ENCODE assay signal across 24 cellular contexts in the genomic region with DNA sequence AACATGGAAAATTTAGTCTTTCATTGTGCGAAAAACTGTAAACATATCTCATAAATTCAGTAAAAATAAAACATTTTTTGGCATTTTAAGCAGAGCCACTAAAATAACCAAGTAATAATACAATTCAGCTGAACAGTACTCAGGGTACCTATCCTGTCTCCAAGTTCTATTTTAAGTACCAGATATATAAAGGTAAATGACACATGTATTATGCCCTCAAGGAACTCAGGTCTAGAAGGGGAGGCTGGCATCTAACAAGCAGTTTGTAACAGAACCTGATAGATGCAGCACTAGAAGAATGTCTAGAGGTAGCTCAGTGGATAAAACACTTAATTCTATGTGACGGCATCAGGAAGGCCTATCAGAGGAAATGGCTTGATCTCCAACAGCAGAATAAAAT.
DNase-seq lines count a peak whose midpoint lies in the region; ATAC-seq lines count a peak whose summit lies in the region.
"Had no signal": no experiment of that assay in that cellular context is flagged by ENCODE, and none has a peak within 500 bp of the region (broad histone marks: within the 10 kb centered on the region; RNA-seq: fewer than 3 reads in every experiment).

No MANE protein-coding gene starts in this region.

- H3K9me3 Mint-ChIP-seq in immature natural killer cell: no peaks in the 10 kb centered on the region
- H3K9me3 Mint-ChIP-seq: CD8-positive, alpha-beta T cell had no signal

- no peaks in the 10 kb centered on the region for H3K4me1 ChIP-seq in right cardiac atrium (ENCODE audit: control insufficient read depth, insufficient read depth, low read length)
- H3K4me1 ChIP-seq: A549; BLaER1 treated with 17β-estradiol and CSF1 and Interleukin-3, amounts not matched to agents 10 nM and 100 nM; Caco-2 had no signal

- H3K4me1 Mint-ChIP-seq in immature natural killer cell: no peaks in the 10 kb centered on the region
- H3K4me1 Mint-ChIP-seq: B cell had no signal

- H3K27ac Mint-ChIP-seq in immature natural killer cell: no peak overlapping the region
- H3K27ac Mint-ChIP-seq: B cell; CD4-positive, alpha-beta T cell; CD8-positive, alpha-beta T cell had no signal

- H3K27me3 ChIP-seq in right cardiac atrium (ENCODE audit: control insufficient read depth, insufficient read depth): no peaks in the 10 kb centered on the region
- H3K27me3 ChIP-seq: BLaER1 treated with 17β-estradiol and CSF1 and Interleukin-3, amounts not matched to agents 10 nM and 100 nM had no signal

- H3K9me3 ChIP-seq in right cardiac atrium (ENCODE audit: control insufficient read depth, low read length): no peaks in the 10 kb centered on the region
- H3K9me3 ChIP-seq: A549; BLaER1 treated with 17β-estradiol and CSF1 and Interleukin-3, amounts not matched to agents 10 nM and 100 nM; Caco-2 had no signal

- peaks cover 0 to 2% (median 0%) of the 10 kb centered on the region in 3 donors for H3K27me3 Mint-ChIP-seq in immature natural killer cell (ENCODE audit: low read depth in 3 of 3)
- H3K27me3 Mint-ChIP-seq: B cell; CD4-positive, alpha-beta T cell had no signal

- H3K27ac ChIP-seq in right cardiac atrium (ENCODE audit: low read length): no peak overlapping the region
- H3K27ac ChIP-seq: 22Rv1; A549; BLaER1 treated with 17β-estradiol and CSF1 and Interleukin-3, amounts not matched to agents 10 nM and 100 nM; C4-2B had no signal

- no peak overlapping the region for H3K4me3 ChIP-seq in right cardiac atrium (ENCODE audit: low read length)
- H3K4me3 ChIP-seq: A549; BLaER1 treated with 17β-estradiol and CSF1 and Interleukin-3, amounts not matched to agents 10 nM and 100 nM; GM12878 had no signal

- intact Hi-C loops in Right ventricle myocardium superior (cut with DNase I): no loop called here
- intact Hi-C loops in left cardiac atrium (cut with DNase I): loop anchor here in 1 of 2 donors (10.0 kb wide), 1 partner anchor 46 kb away; no protein-coding TSS in a partner anchor
- intact Hi-C loops in left ventricle myocardium superior (cut with micrococcal nuclease): no loop called here
- intact Hi-C loops in right cardiac atrium (cut with DNase I): no loop called here

- H3K4me3 Mint-ChIP-seq in immature natural killer cell: no peak overlapping the region
- H3K4me3 Mint-ChIP-seq: B cell; CD4-positive, alpha-beta T cell; CD8-positive, alpha-beta T cell had no signal

- no peaks in the 10 kb centered on the region for H3K36me3 Mint-ChIP-seq in immature natural killer cell
- H3K36me3 Mint-ChIP-seq: CD8-positive, alpha-beta T cell had no signal

- DNase-seq in Right ventricle myocardium superior: no peak
- no peak for DNase-seq in left cardiac atrium
- no peak for DNase-seq in left ventricle myocardium superior
- no peak for DNase-seq in right cardiac atrium
- peak; percentile 4 for DNase-seq in myocyte (ENCODE audit: low read depth)
- no peak for DNase-seq in stimulated activated CD4-positive, alpha-beta T cell treated with anti-CD3 and anti-CD28 coated beads, Interleukin-12 subunit alpha, Interleukin-12 subunit beta, amount 100 ng/mL, for 4 hours
- DNase-seq in immature natural killer cell: no peak
- DNase-seq: AML-193; Caco-2; CD4-positive, alpha-beta T cell; CD8-positive, alpha-beta T cell; DMS 273 treated with DMSO at 0.1 percent for 48 hours; DMS153; DMS53; DMS79; DND-41; EL; GDM1 had no signal

- WGBS in right cardiac atrium: 94% methylated on average over 2 of the region's 2 CpGs

- ATAC-seq in Right ventricle myocardium superior (ENCODE audit: poor library complexity) (peak; percentile 49), left cardiac atrium (no peak), left ventricle myocardium superior (peak; percentile 88), right cardiac atrium (no peak)
- ATAC-seq: A549; CD8-positive, alpha-beta T cell; GM12878 had no signal

Comparison
In these comparisons a context has a peak if more than half of its experiments do, and no peak if none do; other contexts are left out.
1. ATAC-seq: peak in Right ventricle myocardium superior (single experiment) and left ventricle myocardium superior (single experiment); none in left cardiac atrium (0 of 2) and right cardiac atrium (0 of 2).